ENCODE assay signal across 8 cellular contexts in genomic region chr17:9239821-9240658, GRCh38.
DNase-seq lines count a peak whose midpoint lies in the region; ATAC-seq and TF ChIP-seq lines count a peak whose summit lies in the region.

No MANE protein-coding gene starts in this region.

- no peaks in the 10 kb centered on the region for H3K27me3 ChIP-seq in AG04450 (ENCODE audit: control insufficient read depth, insufficient read depth, low read length)

- peak overlapping the region; percentile 11 for H3K27ac ChIP-seq in AG04450 (ENCODE audit: low read depth, low read length)

- TF ChIP-seq CTCF in AG04450 (IDR thresholded peaks at IDR 0.05; ENCODE audit: low read depth, low read length) = no peak
- no peak for TF ChIP-seq CTCF in epithelial cell of esophagus (IDR thresholded peaks at IDR 0.05; ENCODE audit: insufficient read depth, low read depth, low read length, missing control alignments)
- no peak for TF ChIP-seq CTCF in mucosa of descending colon (IDR thresholded peaks at IDR 0.05)

- peaks cover 4% of the 10 kb centered on the region; the same call in 1 of the 2 replicates for H3K9me3 ChIP-seq in AG04450 (ENCODE audit: control insufficient read depth, insufficient read depth, low read length)
- H3K9me3 ChIP-seq in mucosa of descending colon = no peaks in the 10 kb centered on the region

- DNase-seq in AG04450 (ENCODE audit: low read depth, low spot score) (no peak), NCI-H526 treated with DMSO at 0.1 percent for 48 hours (lab: John Stamatoyannopoulos, UW) (peak; percentile 6), activated T-cell treated with anti-CD3 and anti-CD28 coated beads for 48 hours (ENCODE audit: low read depth) (peak; percentile 69), epithelial cell of esophagus (ENCODE audit: low read depth) (peak; percentile 66), mucosa of descending colon (peak; percentile 79 to 87 (median 84)), OCI-M2 (lab: John Stamatoyannopoulos, UW; ENCODE audit: unreplicated experiment) (no peak)
- DNase-seq in stimulated activated CD8-positive, alpha-beta memory T cell treated with anti-CD3 and anti-CD28 coated beads, Interleukin-4, amount 100 ng/mL, for 24 hours (ENCODE audit: low read depth) = peak; percentile 39

- H3K4me3 ChIP-seq in AG04450 (ENCODE audit: low read depth, low read length) (peak overlapping the region; percentile 52), epithelial cell of esophagus (ENCODE audit: low read length) (peak overlapping the region; percentile 34), mucosa of descending colon (no peak overlapping the region)

- peaks cover 21% of the 10 kb centered on the region for H3K4me1 ChIP-seq in mucosa of descending colon (ENCODE audit: low read depth)

- H3K36me3 ChIP-seq in mucosa of descending colon (ENCODE audit: low read depth) = no peaks in the 10 kb centered on the region

- CTCF ChIA-PET in AG04450 (lab: Charles Lee) = interaction anchor here (0.6 to 1.1 kb wide), 3 partner anchors 10 to 291 kb away, joined by 3 to 4 read pairs (median 3); no protein-coding TSS in a partner anchor

- ATAC-seq in GM21360 (IDR thresholded peaks at IDR 0.05; ENCODE audit: unreplicated experiment) = peak; percentile 50
- peak; percentile 90 for ATAC-seq in mucosa of descending colon

- POLR2A ChIA-PET in AG04450 (lab: Yijun Ruan, JAX) = no interaction called here

- intact Hi-C loops in mucosa of descending colon (cut with DNase I, micrococcal nuclease) = no loop called here

Comparison
In these comparisons a context has a peak if more than half of its experiments do, and no peak if none do; other contexts are left out.
1. DNase-seq: peak in NCI-H526 treated with DMSO at 0.1 percent for 48 hours (single experiment), activated T-cell treated with anti-CD3 and anti-CD28 coated beads for 48 hours (single experiment), epithelial cell of esophagus (single experiment), mucosa of descending colon (3 of 3) and stimulated activated CD8-positive, alpha-beta memory T cell treated with anti-CD3 and anti-CD28 coated beads, Interleukin-4, amount 100 ng/mL, for 24 hours (single experiment); none in AG04450 (single experiment) and OCI-M2 (single experiment).